In the genomic region with DNA sequence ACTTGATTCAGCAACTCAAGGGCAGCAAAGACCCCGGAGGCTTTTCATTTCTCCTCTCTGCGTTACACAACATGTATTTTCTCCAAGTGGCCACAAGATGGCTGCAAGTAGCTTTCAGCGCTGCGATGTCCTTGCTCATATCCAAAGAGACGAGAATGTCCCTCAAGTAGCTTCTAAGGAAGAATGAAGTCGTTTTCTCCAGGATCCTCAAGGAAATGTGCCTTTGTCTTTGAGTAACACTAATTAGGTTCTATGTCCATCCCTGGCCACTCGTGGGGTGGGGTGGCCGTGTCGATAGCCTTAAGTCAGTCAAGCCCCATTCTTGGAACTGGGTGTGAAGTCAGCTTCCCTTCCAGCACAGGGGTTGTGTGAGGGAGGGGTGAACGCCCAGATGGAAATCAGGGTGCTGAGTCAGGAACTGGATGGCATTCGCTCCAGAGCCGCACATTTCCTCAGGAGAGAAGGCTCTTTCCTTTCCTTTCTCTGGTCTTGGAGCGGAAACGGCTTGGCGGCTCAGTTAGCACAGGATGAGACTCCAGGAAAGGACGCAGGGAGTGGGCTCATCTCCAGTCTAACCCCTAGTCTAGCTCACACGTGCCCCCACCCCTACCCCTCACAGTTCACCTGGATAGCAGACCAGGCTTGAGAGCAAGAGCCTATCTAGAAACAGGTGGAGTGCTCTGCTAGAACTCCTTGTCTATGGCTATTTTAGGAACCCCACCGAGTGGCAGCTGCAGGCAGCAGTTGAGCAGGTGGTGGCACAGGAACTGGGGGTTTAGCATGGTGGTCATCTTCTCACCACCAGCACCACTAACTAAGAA, we compare ENCODE assay signal across 8 cellular contexts. TPM values are rescaled to one million over a fixed set of nuclear protein-coding genes. Genes with fewer than 3 reads are reported as not detected.
DNase-seq lines count a peak whose midpoint lies in the region; ATAC-seq and TF ChIP-seq lines count a peak whose summit lies in the region.

No MANE protein-coding gene starts in this region.

- POLR2A ChIA-PET in activated naive CD8-positive, alpha-beta T cell treated with anti-CD3 and anti-CD28 coated beads, Interleukin-2, amount 10 ng/mL, durations not matched to agents 7 days and 5 days (lab: Charles Lee): no interaction called here

- peaks cover 0 to 2% (median 0%) of the 10 kb centered on the region in 12 donors for H3K9me3 ChIP-seq in heart left ventricle

- H3K9me3 Mint-ChIP-seq in activated naive CD8-positive, alpha-beta T cell treated with anti-CD3 and anti-CD28 coated beads, Interleukin-2, amount 10 ng/mL, durations not matched to agents 7 days and 5 days: no peaks in the 10 kb centered on the region

- peak overlapping the region; percentile 59 for H3K4me3 Mint-ChIP-seq in activated naive CD8-positive, alpha-beta T cell treated with anti-CD3 and anti-CD28 coated beads, Interleukin-2, amount 10 ng/mL, durations not matched to agents 7 days and 5 days

- peak overlapping the region; percentile 9; the same call in 1 of the 2 replicates for H3K4me3 ChIP-seq in Jurkat, Clone E6-1 (ENCODE audit: low read length)
- H3K4me3 ChIP-seq in heart left ventricle: peak overlapping the region in 9 of 12 donors; percentile 19 to 43 (median 36)

- H3K27ac ChIP-seq in heart left ventricle: peak overlapping the region in 11 of 12 donors; percentile 30 to 67 (median 53)

- H3K4me1 ChIP-seq in heart left ventricle: peaks cover 0 to 16% (median 7%) of the 10 kb centered on the region in 12 donors

- no peaks in the 10 kb centered on the region for H3K27me3 ChIP-seq in heart left ventricle

- no peaks in the 10 kb centered on the region for H3K36me3 ChIP-seq in heart left ventricle

- intact Hi-C loops in heart left ventricle (cut with DNase I): loop anchor here in 9 of 10 donors (2.0 to 10.0 kb wide), 14 partner anchors 54 to 1937 kb away; a partner anchor contains a TSS
- intact Hi-C loops in posterior vena cava (cut with DNase I): no loop called here

- H3K4me1 Mint-ChIP-seq in activated naive CD8-positive, alpha-beta T cell treated with anti-CD3 and anti-CD28 coated beads, Interleukin-2, amount 10 ng/mL, durations not matched to agents 7 days and 5 days: peaks cover 2% of the 10 kb centered on the region

- no peaks in the 10 kb centered on the region for H3K36me3 Mint-ChIP-seq in activated naive CD8-positive, alpha-beta T cell treated with anti-CD3 and anti-CD28 coated beads, Interleukin-2, amount 10 ng/mL, durations not matched to agents 7 days and 5 days

- WGBS in heart left ventricle, 4 donors: 17 to 27% (median 25%) methylated on average over 16 to 18 of the region's 18 CpGs

- TF ChIP-seq POLR2A in heart left ventricle (IDR thresholded peaks at IDR 0.05): no peak

- peak; percentile 74 for ATAC-seq in activated naive CD8-positive, alpha-beta T cell treated with anti-CD3 and anti-CD28 coated beads, Interleukin-2, amount 10 ng/mL, durations not matched to agents 7 days and 5 days (ENCODE audit: low read depth)
- peak; percentile 61 to 90 (median 84) for ATAC-seq in heart left ventricle

- TF ChIP-seq CTCF in heart left ventricle (IDR thresholded peaks at IDR 0.05): peak; percentile 72 to 90 (median 76)

- peak; percentile 30 for DNase-seq in stimulated activated CD4-positive, alpha-beta T cell treated with anti-CD3 and anti-CD28 coated beads, Interleukin-15, amount 100 ng/mL, for 24 hours
- DNase-seq in stimulated activated CD4-positive, alpha-beta T cell treated with anti-CD3 and anti-CD28 coated beads, Interleukin-2, amount 100 ng/mL, for 48 hours: no peak
- DNase-seq in Jurkat, Clone E6-1 (ENCODE audit: low read depth, low spot score): peak; percentile 60
- DNase-seq in OCI-M1 (lab: John Stamatoyannopoulos, UW) (peak; percentile 90), heart left ventricle (peak; percentile 36 to 68 (median 37)), posterior vena cava (ENCODE audit: low spot score) (peak; percentile 84), cerebellar nuclear complex (lab: John Stamatoyannopoulos, UW) (no peak)
- peak; percentile 39 for DNase-seq in activated naive CD8-positive, alpha-beta T cell treated with anti-CD3 and anti-CD28 coated beads, Interleukin-2, amount 10 ng/mL, durations not matched to agents 7 days and 5 days

- H3K27me3 Mint-ChIP-seq in activated naive CD8-positive, alpha-beta T cell treated with anti-CD3 and anti-CD28 coated beads, Interleukin-2, amount 10 ng/mL, durations not matched to agents 7 days and 5 days: peaks cover 19% of the 10 kb centered on the region

- H3K27ac Mint-ChIP-seq in activated naive CD8-positive, alpha-beta T cell treated with anti-CD3 and anti-CD28 coated beads, Interleukin-2, amount 10 ng/mL, durations not matched to agents 7 days and 5 days: no peak overlapping the region

RNA-seq across cellular contexts. Expression of a gene that starts 44.3 kb away (rescaled TPM):
- not detected for polyA plus RNA-seq in Jurkat, Clone E6-1 (2012; ENCODE audit: insufficient read depth, insufficient read length)
- not detected for total RNA-seq in activated naive CD8-positive, alpha-beta T cell treated with anti-CD3 and anti-CD28 coated beads, Interleukin-2, amount 10 ng/mL, durations not matched to agents 7 days and 5 days
- total RNA-seq in heart left ventricle: 100 to 1,000 TPM in 1 of 9 donors, 10 to 100 TPM in 8; 12.4 to 146 (median 27.4) TPM
- polyA plus RNA-seq in heart left ventricle: 10 to 100 TPM; 27.9 to 76.3 TPM
- total RNA-seq in posterior vena cava: 100 to 1,000 TPM; 631 to 647 TPM

RNA-seq across cellular contexts. Expression of a gene that starts 59.8 kb away (rescaled TPM):
- polyA plus RNA-seq in Jurkat, Clone E6-1 (2012; ENCODE audit: insufficient read depth, insufficient read length): 7.3 TPM
- 10 to 100 TPM; 11.0 to 12.0 TPM for total RNA-seq in activated naive CD8-positive, alpha-beta T cell treated with anti-CD3 and anti-CD28 coated beads, Interleukin-2, amount 10 ng/mL, durations not matched to agents 7 days and 5 days
- total RNA-seq in heart left ventricle (10 to 100 TPM in 4 of 9 donors, 1 to 10 TPM in 5; 5.1 to 13.4 (median 8.6) TPM), posterior vena cava (1 to 10 TPM; 2.4 to 4.1 TPM)
- 1 to 10 TPM; 2.3 to 9.9 TPM for polyA plus RNA-seq in heart left ventricle

RNA-seq across cellular contexts. Expression of a gene that starts 59.9 kb away (rescaled TPM):
- 44.1 TPM for polyA plus RNA-seq in Jurkat, Clone E6-1 (2012; ENCODE audit: insufficient read depth, insufficient read length)
- 10 to 100 TPM; 40.2 to 43.3 TPM for total RNA-seq in activated naive CD8-positive, alpha-beta T cell treated with anti-CD3 and anti-CD28 coated beads, Interleukin-2, amount 10 ng/mL, durations not matched to agents 7 days and 5 days
- total RNA-seq in heart left ventricle: 10 to 100 TPM in 8 of 9 donors, 1 to 10 TPM in 1; 8.8 to 28.7 (median 20.8) TPM
- polyA plus RNA-seq in heart left ventricle: 10 to 100 TPM in 1 of 2 donors, 1 to 10 TPM in 1; 2.7 to 16.1 TPM
- 10 to 100 TPM; 21.0 to 23.2 TPM for total RNA-seq in posterior vena cava

Comparison
In these comparisons a context has a peak if more than half of its experiments do, and no peak if none do; other contexts are left out.
1. DNase-seq: peak in stimulated activated CD4-positive, alpha-beta T cell treated with anti-CD3 and anti-CD28 coated beads, Interleukin-15, amount 100 ng/mL, for 24 hours (single experiment), Jurkat, Clone E6-1 (single experiment), OCI-M1 (single experiment), activated naive CD8-positive, alpha-beta T cell treated with anti-CD3 and anti-CD28 coated beads, Interleukin-2, amount 10 ng/mL, durations not matched to agents 7 days and 5 days (single experiment), heart left ventricle (5 of 5) and posterior vena cava (single experiment); none in stimulated activated CD4-positive, alpha-beta T cell treated with anti-CD3 and anti-CD28 coated beads, Interleukin-2, amount 100 ng/mL, for 48 hours (0 of 2) and cerebellar nuclear complex (0 of 2).
2. RNA of a gene that starts 44.3 kb away (total RNA-seq): 631 to 647 TPM in posterior vena cava and 12.4 to 146 TPM in heart left ventricle; not detected in activated naive CD8-positive, alpha-beta T cell treated with anti-CD3 and anti-CD28 coated beads, Interleukin-2, amount 10 ng/mL, durations not matched to agents 7 days and 5 days; every median in the first group is over 10 times any median in the second.
3. intact Hi-C loops: an anchor here in heart left ventricle (2.0 to 10.0 kb wide); none called in posterior vena cava.